8 cellular contexts compared by ENCODE assay signal in genomic region chr6:41545174-41545702, GRCh38. TPM values are rescaled to one million over a fixed set of nuclear protein-coding genes. Genes with fewer than 3 reads are reported as not detected.
DNase-seq lines count a peak whose midpoint lies in the region; ATAC-seq and TF ChIP-seq lines count a peak whose summit lies in the region.

No MANE protein-coding gene starts in this region.

- no peak for ATAC-seq in HG03342 (IDR thresholded peaks at IDR 0.05; ENCODE audit: unreplicated experiment)
- no peak for ATAC-seq in GM18498 (IDR thresholded peaks at IDR 0.05; ENCODE audit: unreplicated experiment)

- H3K4me1 ChIP-seq in Caco-2 (peaks cover 41% of the 10 kb centered on the region), neuronal stem cell (ENCODE audit: control insufficient read depth in 2 of 2, insufficient read depth in 1 of 2, low read depth in 1 of 2, low read length in 2 of 2) (peaks cover 24 to 34% of the 10 kb centered on the region in 2 donors)
- peaks cover 27% of the 10 kb centered on the region for H3K4me1 ChIP-seq in effector memory CD4-positive, alpha-beta T cell (ENCODE audit: control insufficient read depth, insufficient read depth, low read length, poor library complexity, severe bottlenecking)

- H3K23ac ChIP-seq in neuronal stem cell (ENCODE audit: low read depth, low read length, poor library complexity): peak overlapping the region; percentile 45

- peak overlapping the region; percentile 85 for H3K4me2 ChIP-seq in neuronal stem cell (ENCODE audit: insufficient read depth, low read length, poor library complexity, severe bottlenecking)

- no peak overlapping the region for H4K91ac ChIP-seq in neuronal stem cell (ENCODE audit: low read depth, low read length, poor library complexity)

- peak overlapping the region; percentile 88 for H3K27ac Mint-ChIP-seq in Caco-2 (ENCODE audit: unreplicated experiment)

- H3K36me3 ChIP-seq in Caco-2 (ENCODE audit: control insufficient read depth, insufficient read depth, low read length) (peaks cover 3% of the 10 kb centered on the region), neuronal stem cell (replicated peaks in 1 of 2; ENCODE audit: control insufficient read depth in 2 of 2, insufficient read depth in 2 of 2, low read length in 2 of 2) (peaks cover 0 to 22% of the 10 kb centered on the region in 2 donors)
- no peaks in the 10 kb centered on the region for H3K36me3 ChIP-seq in effector memory CD4-positive, alpha-beta T cell (ENCODE audit: control insufficient read depth, insufficient read depth, low read length)

- no peak overlapping the region for H2BK5ac ChIP-seq in neuronal stem cell (ENCODE audit: low read length)

- H3K9me3 Mint-ChIP-seq in Caco-2 (ENCODE audit: unreplicated experiment): no peaks in the 10 kb centered on the region

- peak overlapping the region; percentile 26 for H2BK12ac ChIP-seq in neuronal stem cell (ENCODE audit: low read length)

- DNase-seq in Caco-2: no peak
- no peak for DNase-seq in NB4 (ENCODE audit: low read depth)
- DNase-seq in effector memory CD4-positive, alpha-beta T cell: no peak
- DNase-seq in neuronal stem cell (ENCODE audit: low spot score): no peak
- no peak for DNase-seq in OCI-M1 (lab: John Stamatoyannopoulos, UW)
- DNase-seq in HK-2 (ENCODE audit: unreplicated experiment): no peak

- peak overlapping the region; percentile 91 for H3K4me3 Mint-ChIP-seq in Caco-2 (ENCODE audit: unreplicated experiment)

- H2BK15ac ChIP-seq in neuronal stem cell (ENCODE audit: low read length): no peak overlapping the region

- no peak overlapping the region for H3K4ac ChIP-seq in neuronal stem cell (ENCODE audit: low read length)

- BruUV-seq in Caco-2 (replicated peaks; lab: Mats Ljungman, UMichigan): no TSS peak

- TF ChIP-seq CTCF in Caco-2 (IDR thresholded peaks at IDR 0.05; ENCODE audit: insufficient read depth in 1 of 2, low read depth in 1 of 2, low read length in 1 of 2, severe bottlenecking in 1 of 2, unreplicated experiment in 1 of 2) (no peak), NB4 (IDR thresholded peaks at IDR 0.05; ENCODE audit: low read depth, low read length) (no peak)

- no peak for TF ChIP-seq POLR2A in NB4 (IDR thresholded peaks at IDR 0.05; ENCODE audit: extremely low read depth, insufficient read length)

- CTCF ChIA-PET in Caco-2 (lab: Charles Lee): no interaction called here

- H3K27me3 ChIP-seq in Caco-2 (replicated peaks; ENCODE audit: control insufficient read depth, insufficient read depth, low read length) (no peaks in the 10 kb centered on the region), neuronal stem cell (ENCODE audit: control insufficient read depth in 3 of 3, insufficient read depth in 3 of 3, low read depth in 1 of 3, low read length in 3 of 3) (peaks cover 0 to 31% (median 0%) of the 10 kb centered on the region in 3 experiments)
- H3K27me3 ChIP-seq in effector memory CD4-positive, alpha-beta T cell (replicated peaks; ENCODE audit: control insufficient read depth, insufficient read depth, low read length, poor library complexity, severe bottlenecking): peaks cover 13% of the 10 kb centered on the region

- H3K36me3 Mint-ChIP-seq in Caco-2 (ENCODE audit: insufficient read depth, unreplicated experiment): peaks cover 40% of the 10 kb centered on the region

- no peak overlapping the region for H3K9ac ChIP-seq in neuronal stem cell (ENCODE audit: low read depth, low read length, poor library complexity)

- H3K79me1 ChIP-seq in neuronal stem cell (ENCODE audit: low read depth, low read length): peaks cover 6% of the 10 kb centered on the region

- peak overlapping the region; percentile 92 for H3K18ac ChIP-seq in neuronal stem cell (ENCODE audit: low read length)

- POLR2A ChIA-PET in Caco-2 (lab: Charles Lee): no interaction called here

- no peaks in the 10 kb centered on the region for H3K27me3 Mint-ChIP-seq in Caco-2 (ENCODE audit: insufficient read depth, unreplicated experiment)

- H3K4me3 ChIP-seq in Caco-2 (ENCODE audit: low read depth, low read length) (peak overlapping the region; percentile 95), NB4 (ENCODE audit: low read depth, low read length) (peak overlapping the region; percentile 82), neuronal stem cell (ENCODE audit: low read length in 2 of 2) (peak overlapping the region; percentile 74 to 91)
- H3K4me3 ChIP-seq in effector memory CD4-positive, alpha-beta T cell (ENCODE audit: insufficient read depth, low read depth, low read length, poor library complexity, severe bottlenecking): peak overlapping the region; percentile 51

- H4K8ac ChIP-seq in neuronal stem cell (ENCODE audit: low read depth, low read length): no peak overlapping the region

- H3K9me3 ChIP-seq in Caco-2 (no peaks in the 10 kb centered on the region), neuronal stem cell (replicated peaks in 1 of 2; ENCODE audit: control insufficient read depth in 2 of 2, insufficient read depth in 1 of 2, low read depth in 1 of 2, low read length in 2 of 2) (no peaks in the 10 kb centered on the region)
- H3K9me3 ChIP-seq in effector memory CD4-positive, alpha-beta T cell (ENCODE audit: control insufficient read depth, low read length): no peaks in the 10 kb centered on the region

- WGBS in neuronal stem cell (ENCODE audit: extremely low coverage in 2 of 2, insufficient read length in 2 of 2, insufficient replicate concordance in 1 of 2), 2 donors: no CpG with 5 or more reads among the region's 15 CpGs

- peak overlapping the region; percentile 79 for H2AK5ac ChIP-seq in neuronal stem cell (ENCODE audit: low read depth, low read length)

- no peak overlapping the region for H3K27ac ChIP-seq in effector memory CD4-positive, alpha-beta T cell (ENCODE audit: insufficient read depth, low read length, poor library complexity, severe bottlenecking)
- no peak overlapping the region for H3K27ac ChIP-seq in neuronal stem cell (replicated peaks; ENCODE audit: low read length)

- H2AFZ ChIP-seq in neuronal stem cell (ENCODE audit: low read length): peak overlapping the region; percentile 88

- intact Hi-C loops in Caco-2 (cut with micrococcal nuclease; ENCODE audit: unreplicated experiment): no loop called here

- no peak overlapping the region for H2BK120ac ChIP-seq in neuronal stem cell (ENCODE audit: low read depth, low read length)

- no peak overlapping the region for H3K14ac ChIP-seq in neuronal stem cell (ENCODE audit: low read length)

- peaks cover 28% of the 10 kb centered on the region for H3K4me1 Mint-ChIP-seq in Caco-2 (ENCODE audit: low read depth, unreplicated experiment)

RNA-seq across cellular contexts. Expression of gene FOXP4, which starts 0.9 kb away (rescaled TPM):
- total RNA-seq in Caco-2 (2022): 108 and 117 TPM in 2 replicates
- 43.1 TPM for polyA plus RNA-seq in neuronal stem cell (2013, experiment 1 of 2)
- polyA plus RNA-seq in neuronal stem cell (2013, experiment 2 of 2): 44.6 TPM
